In the genomic region with DNA sequence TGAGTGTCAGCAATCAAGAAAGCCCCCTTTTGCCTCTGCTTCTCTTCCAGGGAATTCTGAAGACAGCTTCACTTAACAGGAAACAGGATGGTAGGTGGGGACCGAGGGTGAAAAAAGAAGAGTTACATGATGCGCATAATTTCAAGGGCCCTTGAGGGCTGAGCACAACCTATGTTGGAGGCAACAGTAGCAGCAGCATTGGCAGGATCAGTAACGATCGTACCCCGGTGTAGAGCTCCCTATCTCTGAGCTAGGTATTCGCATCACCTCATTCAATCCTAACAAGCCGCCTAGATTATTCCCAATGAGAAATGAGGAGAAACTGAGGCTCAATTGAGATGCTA, we compare ENCODE assay signal across 8 cellular contexts.
DNase-seq lines count a peak whose midpoint lies in the region; ATAC-seq and TF ChIP-seq lines count a peak whose summit lies in the region.

No MANE protein-coding gene starts in this region.

- H3K27me3 Mint-ChIP-seq in T-helper 1 cell treated with Interleukin-12 subunit alpha and Interleukin-12 subunit beta and Interleukin-4 antibody, amounts not matched to agents 30 μg/mL and 1 μg/mL, for 36 hours (ENCODE audit: low read depth), result no peaks in the 10 kb centered on the region

- H2AFZ ChIP-seq in ACC112 (ENCODE audit: low read length, unreplicated experiment), result peak overlapping the region; percentile 98
- peak overlapping the region; percentile 85 for H2AFZ ChIP-seq in neuron (ENCODE audit: low read depth, low read length)

- H3K4me3 ChIP-seq in ACC112 (ENCODE audit: low read depth, low read length), result peak overlapping the region; percentile 79
- H3K4me3 ChIP-seq in fibroblast of mammary gland (ENCODE audit: control insufficient read depth, low read depth, low read length), result peak overlapping the region; percentile 87
- H3K4me3 ChIP-seq in neuron (ENCODE audit: low read length), result peak overlapping the region; percentile 58

- DNase-seq in fibroblast of mammary gland (ENCODE audit: low read depth) (peak; percentile 17), NCI-H1694 (lab: John Stamatoyannopoulos, UW) (no peak), NCI-H2081 (lab: John Stamatoyannopoulos, UW) (no peak)

- H3K36me3 Mint-ChIP-seq in T-helper 1 cell treated with Interleukin-12 subunit alpha and Interleukin-12 subunit beta and Interleukin-4 antibody, amounts not matched to agents 30 μg/mL and 1 μg/mL, for 36 hours (ENCODE audit: low read depth), result no peaks in the 10 kb centered on the region

- H3K4me1 ChIP-seq in ACC112 (ENCODE audit: control insufficient read depth, insufficient read depth, low read length, unreplicated experiment) (peaks cover 11% of the 10 kb centered on the region), neuron (ENCODE audit: insufficient read depth, low read length) (peaks cover 18% of the 10 kb centered on the region)

- H3K27ac Mint-ChIP-seq in T-helper 1 cell treated with Interleukin-12 subunit alpha and Interleukin-12 subunit beta and Interleukin-4 antibody, amounts not matched to agents 30 μg/mL and 1 μg/mL, for 36 hours, result peak overlapping the region; percentile 88

- no peaks in the 10 kb centered on the region; the same call in 1 of the 2 replicates for H3K27me3 ChIP-seq in ACC112 (ENCODE audit: insufficient read depth, low read length)
- no peaks in the 10 kb centered on the region for H3K27me3 ChIP-seq in neuron (ENCODE audit: insufficient read depth, low read length)

- TF ChIP-seq POLR2A in GM18505 (IDR thresholded peaks at IDR 0.05; ENCODE audit: borderline replicate concordance, extremely low read depth, insufficient read depth, insufficient read length), result no peak

- H3K9me3 Mint-ChIP-seq in T-helper 1 cell treated with Interleukin-12 subunit alpha and Interleukin-12 subunit beta and Interleukin-4 antibody, amounts not matched to agents 30 μg/mL and 1 μg/mL, for 36 hours, result no peaks in the 10 kb centered on the region

- H3K27ac ChIP-seq in ACC112 (ENCODE audit: low read depth, low read length), result peak overlapping the region; percentile 6; the same call in 1 of the 2 replicates

- H3K36me3 ChIP-seq in ACC112 (ENCODE audit: insufficient read depth, low read length), result 0 out of 2 replicates have a peak, but pooled peaks cover 5% of the 10 kb centered on the region
- H3K36me3 ChIP-seq in neuron (ENCODE audit: insufficient read depth, low read length), result peaks cover 4% of the 10 kb centered on the region

- ATAC-seq in GM18505 (IDR thresholded peaks at IDR 0.05; ENCODE audit: unreplicated experiment), result peak; percentile 15
- ATAC-seq in HG02852 (IDR thresholded peaks at IDR 0.05; ENCODE audit: unreplicated experiment), result no peak

- peaks cover 45% of the 10 kb centered on the region for H3K79me2 ChIP-seq in ACC112 (ENCODE audit: control insufficient read depth, insufficient read depth, low read length, unreplicated experiment)

- H3K4me3 Mint-ChIP-seq in T-helper 1 cell treated with Interleukin-12 subunit alpha and Interleukin-12 subunit beta and Interleukin-4 antibody, amounts not matched to agents 30 μg/mL and 1 μg/mL, for 36 hours, result peak overlapping the region; percentile 90

- peaks cover 27% of the 10 kb centered on the region for H3K4me1 Mint-ChIP-seq in T-helper 1 cell treated with Interleukin-12 subunit alpha and Interleukin-12 subunit beta and Interleukin-4 antibody, amounts not matched to agents 30 μg/mL and 1 μg/mL, for 36 hours (ENCODE audit: low read depth)

- no peaks in the 10 kb centered on the region for H3K9me3 ChIP-seq in neuron (ENCODE audit: low read length)

- TF ChIP-seq CTCF in fibroblast of mammary gland (conservative IDR thresholded peaks at IDR 0.05; ENCODE audit: control insufficient read depth, insufficient read depth, low read depth, low read length), result no peak
